Comparison of ENCODE assay signal across 10 cellular contexts in the genomic region with DNA sequence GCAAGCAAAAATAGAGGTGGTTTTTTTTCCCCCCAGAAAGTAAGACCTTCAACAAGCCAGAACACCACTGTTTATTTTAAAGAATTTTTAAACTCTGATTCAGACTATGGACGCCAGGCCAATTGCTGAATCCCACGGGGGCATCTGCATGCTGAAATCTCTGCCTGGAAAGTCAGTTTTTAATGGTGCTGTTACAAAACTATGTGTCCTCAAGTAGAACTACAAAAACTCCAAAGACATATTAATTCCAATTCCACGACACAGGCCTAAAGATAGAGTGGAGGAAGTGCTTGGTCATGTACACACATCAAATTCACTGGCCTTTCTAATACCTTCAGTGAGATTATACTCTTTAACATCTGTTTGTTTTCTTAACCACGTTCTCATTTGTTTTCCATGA.
DNase-seq lines count a peak whose midpoint lies in the region; ATAC-seq and TF ChIP-seq lines count a peak whose summit lies in the region.
"Had no signal": no experiment of that assay in that cellular context is flagged by ENCODE, and none has a peak within 500 bp of the region (broad histone marks: within the 10 kb centered on the region; RNA-seq: fewer than 3 reads in every experiment).

No MANE protein-coding gene starts in this region.

- in situ Hi-C loops in transverse colon (cut with MboI; ENCODE audit: low pct_ligation_motif_present in 1 of 4, low pct_unique_long_range_greater_than_20kb in 1 of 4, low sequenced_read_pairs in 3 of 4): no loop called here

- no peaks in the 10 kb centered on the region for H3K36me3 ChIP-seq in colonic mucosa
- no peaks in the 10 kb centered on the region for H3K36me3 ChIP-seq in transverse colon
- H3K36me3 ChIP-seq: BE2C had no signal

- H3K4me3 ChIP-seq in colonic mucosa: no peak overlapping the region
- no peak overlapping the region for H3K4me3 ChIP-seq in transverse colon

- CTCF ChIA-PET in activated naive CD4-positive, alpha-beta T cell treated with anti-CD3 and anti-CD28 coated beads, Interleukin-2, amount 10 ng/mL, durations not matched to agents 7 days and 5 days (lab: Charles Lee): no interaction called here

- WGBS in transverse colon (ENCODE audit: low coverage in 1 of 2), 2 donors: 43 to 51% methylated on average over 4 of the region's 4 CpGs

- TF ChIP-seq EP300 in transverse colon (IDR thresholded peaks at IDR 0.05; ENCODE audit: low read depth): no peak

- H3K9ac ChIP-seq in colonic mucosa (ENCODE audit: low read depth in 2 of 2, low read length in 2 of 2): no peak overlapping the region

- ATAC-seq in HG03460 (IDR thresholded peaks at IDR 0.05; ENCODE audit: unreplicated experiment): no peak
- ATAC-seq in GM18867 (IDR thresholded peaks at IDR 0.05; ENCODE audit: unreplicated experiment): no peak

- no peak for TF ChIP-seq POLR2A in transverse colon (IDR thresholded peaks at IDR 0.05)

- no peak for TF ChIP-seq CTCF in colonic mucosa (IDR thresholded peaks at IDR 0.05)
- TF ChIP-seq CTCF in transverse colon (IDR thresholded peaks at IDR 0.05): no peak

- H3K9me3 Mint-ChIP-seq in activated naive CD4-positive, alpha-beta T cell treated with anti-CD3 and anti-CD28 coated beads, Interleukin-2, amount 10 ng/mL, durations not matched to agents 7 days and 5 days: no peaks in the 10 kb centered on the region

- peak overlapping the region; percentile 18 for H3K27ac ChIP-seq in colonic mucosa
- peak overlapping the region; percentile 46 to 59 (median 52) for H3K27ac ChIP-seq in transverse colon

- intact Hi-C loops in colonic mucosa (cut with DNase I) (no loop called here), transverse colon (cut with DNase I; ENCODE audit: low total_unique reads) (no loop called here)

- no peaks in the 10 kb centered on the region for H3K27me3 Mint-ChIP-seq in activated naive CD4-positive, alpha-beta T cell treated with anti-CD3 and anti-CD28 coated beads, Interleukin-2, amount 10 ng/mL, durations not matched to agents 7 days and 5 days

- H3K4me1 ChIP-seq in colonic mucosa (no peaks in the 10 kb centered on the region), transverse colon (peaks cover 0 to 9% (median 1%) of the 10 kb centered on the region in 4 donors)
- H3K4me1 ChIP-seq: BE2C had no signal

- peaks cover 50% of the 10 kb centered on the region for H3K4me1 Mint-ChIP-seq in activated naive CD4-positive, alpha-beta T cell treated with anti-CD3 and anti-CD28 coated beads, Interleukin-2, amount 10 ng/mL, durations not matched to agents 7 days and 5 days

- H3K9me3 ChIP-seq in colonic mucosa (no peaks in the 10 kb centered on the region), transverse colon (no peaks in the 10 kb centered on the region)
- H3K9me3 ChIP-seq: BE2C had no signal

- peak overlapping the region; percentile 93 for H3K27ac Mint-ChIP-seq in activated naive CD4-positive, alpha-beta T cell treated with anti-CD3 and anti-CD28 coated beads, Interleukin-2, amount 10 ng/mL, durations not matched to agents 7 days and 5 days

- H3K4me3 Mint-ChIP-seq in activated naive CD4-positive, alpha-beta T cell treated with anti-CD3 and anti-CD28 coated beads, Interleukin-2, amount 10 ng/mL, durations not matched to agents 7 days and 5 days: no peak overlapping the region

- no peak for DNase-seq in activated naive CD4-positive, alpha-beta T cell treated with anti-CD3 and anti-CD28 coated beads, Interleukin-2, amount 10 ng/mL, durations not matched to agents 7 days and 5 days
- DNase-seq in activated naive CD4-positive, alpha-beta T cell (lab: John Stamatoyannopoulos, UW): no peak
- DNase-seq in colonic mucosa (no peak), mucosa of gallbladder (ENCODE audit: low spot score) (peak; percentile 51), transverse colon (no peak), HPDE6-E6E7 (ENCODE audit: extremely low spot score) (no peak)
- DNase-seq: BE2C, MV-4-11 had no signal

- H3K27me3 ChIP-seq in colonic mucosa: no peaks in the 10 kb centered on the region
- H3K27me3 ChIP-seq in transverse colon: no peaks in the 10 kb centered on the region
- H3K27me3 ChIP-seq: BE2C had no signal

- peaks cover 6% of the 10 kb centered on the region for H3K36me3 Mint-ChIP-seq in activated naive CD4-positive, alpha-beta T cell treated with anti-CD3 and anti-CD28 coated beads, Interleukin-2, amount 10 ng/mL, durations not matched to agents 7 days and 5 days
